Comparison of ENCODE assay signal across 17 cellular contexts in the genomic region with DNA sequence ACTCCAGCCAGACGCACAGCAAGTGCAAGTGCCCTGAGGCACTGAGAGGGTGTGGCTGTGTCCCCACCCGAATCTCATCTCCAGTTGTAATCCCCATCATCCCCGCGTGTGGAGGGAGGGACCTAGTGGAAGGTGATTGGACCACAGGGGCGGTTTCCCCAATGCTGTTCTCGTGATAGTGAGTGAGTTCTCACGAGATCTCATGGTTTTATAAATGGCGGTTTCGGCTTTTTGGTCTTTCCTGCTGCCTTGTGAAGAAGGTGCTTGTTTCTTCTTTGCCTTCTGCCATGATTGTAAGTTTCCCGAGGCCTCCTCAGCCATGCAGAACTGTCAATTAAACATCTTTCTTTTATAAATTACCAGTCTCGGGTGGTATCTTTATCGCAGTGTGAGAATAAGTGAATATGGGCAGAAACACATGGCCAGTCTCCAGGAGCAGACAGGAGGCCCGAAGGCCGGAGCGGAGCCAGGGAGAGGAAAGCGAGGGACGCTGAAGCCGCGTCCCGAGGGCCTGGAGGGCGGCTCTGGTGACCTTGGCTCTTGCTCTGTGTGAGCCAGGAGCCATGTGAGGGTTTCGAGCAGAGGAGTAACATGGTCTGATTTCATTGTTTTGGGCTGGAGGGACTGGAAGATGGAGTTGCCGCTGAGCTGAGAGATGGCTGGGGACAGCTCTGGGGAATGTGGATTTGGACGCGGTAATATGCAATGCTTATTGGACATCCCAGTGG.
"Had no signal": no experiment of that assay in that cellular context is flagged by ENCODE, and none has a peak within 500 bp of the region (broad histone marks: within the 10 kb centered on the region; RNA-seq: fewer than 3 reads in every experiment).

No MANE protein-coding gene starts in this region.

- H3K9me3 Mint-ChIP-seq: stimulated activated naive CD8-positive, alpha-beta T cell treated with anti-CD3 and anti-CD28 coated beads, Interleukin-15, Interleukin-2, amounts not matched to agents 100 ng/mL and 50 ng/mL, for 24 hours had no signal

- ATAC-seq: heart left ventricle; naive thymus-derived CD4-positive, alpha-beta T cell; pancreas; right cardiac atrium had no signal

- H3K4me3 Mint-ChIP-seq: naive thymus-derived CD4-positive, alpha-beta T cell; stimulated activated naive CD8-positive, alpha-beta T cell treated with anti-CD3 and anti-CD28 coated beads, Interleukin-15, Interleukin-2, amounts not matched to agents 100 ng/mL and 50 ng/mL, for 24 hours had no signal

- FAIRE-seq: pancreas, small intestine had no signal

- H3K36me3 ChIP-seq: heart left ventricle, pancreas, tibial nerve had no signal

- H3K36me3 Mint-ChIP-seq: naive thymus-derived CD4-positive, alpha-beta T cell had no signal

- DNase-seq: cortex of kidney; dorsolateral prefrontal cortex; effector CD8-positive, alpha-beta T cell; foreskin melanocyte; heart left ventricle; hippocampal formation; mesendoderm; naive thymus-derived CD4-positive, alpha-beta T cell; nucleus accumbens; pancreas; right cardiac atrium; small intestine; stimulated activated CD4-positive, alpha-beta T cell treated with anti-CD3 and anti-CD28 coated beads, Interleukin-12 subunit alpha, Interleukin-12 subunit beta, amount 100 ng/mL, for 4 hours; stimulated activated CD4-positive, alpha-beta T cell treated with anti-CD3 and anti-CD28 coated beads, Interleukin-2, amount 100 ng/mL, for 48 hours had no signal

- H3K27ac Mint-ChIP-seq: naive thymus-derived CD4-positive, alpha-beta T cell; progenitor cell of endocrine pancreas; stimulated activated naive CD8-positive, alpha-beta T cell treated with anti-CD3 and anti-CD28 coated beads, Interleukin-15, Interleukin-2, amounts not matched to agents 100 ng/mL and 50 ng/mL, for 24 hours had no signal

- H3K4me3 ChIP-seq: dorsolateral prefrontal cortex, heart left ventricle, pancreas, tibial nerve had no signal

- H3K27me3 ChIP-seq: pancreas, tibial nerve had no signal

- H3K27me3 Mint-ChIP-seq: stimulated activated naive CD8-positive, alpha-beta T cell treated with anti-CD3 and anti-CD28 coated beads, Interleukin-15, Interleukin-2, amounts not matched to agents 100 ng/mL and 50 ng/mL, for 24 hours had no signal

- H3K9me3 ChIP-seq: heart left ventricle, pancreas, tibial nerve had no signal

- H3K4me1 ChIP-seq: heart left ventricle, pancreas, tibial nerve had no signal

- H3K27ac ChIP-seq: dorsolateral prefrontal cortex, heart left ventricle, pancreas, tibial nerve had no signal
